14 cellular contexts compared by ENCODE assay signal in the genomic region with DNA sequence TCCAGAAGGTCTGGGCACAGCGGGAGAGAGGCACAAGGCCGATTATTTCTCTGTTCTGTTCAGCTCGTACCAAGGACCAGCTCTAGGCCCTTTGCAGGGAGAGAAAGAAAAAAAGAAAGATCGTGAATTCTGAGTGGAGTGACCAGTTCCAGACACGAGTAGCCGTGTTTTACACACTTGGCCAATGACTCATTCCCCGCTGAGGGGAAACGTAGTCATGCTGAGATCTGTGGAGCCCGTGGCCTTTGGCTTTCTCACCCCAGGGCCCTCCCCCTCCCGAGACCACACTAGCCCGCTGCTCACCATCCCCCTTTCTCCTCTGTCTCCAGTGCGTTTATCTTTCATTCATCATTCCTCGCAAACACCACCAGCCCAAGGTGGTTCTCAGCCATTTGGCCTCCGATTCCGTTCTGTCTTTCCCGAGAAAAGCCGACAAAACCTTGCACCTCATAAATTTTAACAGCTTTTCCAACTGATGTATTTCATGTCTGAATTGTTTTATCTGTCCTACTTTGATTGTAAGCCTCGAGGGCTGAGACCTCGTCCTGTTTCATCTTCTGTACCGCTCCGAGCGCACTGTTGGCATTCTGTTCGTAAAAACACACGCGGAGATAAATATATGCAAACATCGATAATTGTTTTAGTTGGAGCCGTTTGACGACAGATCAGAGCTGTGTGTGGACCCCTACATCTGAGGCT.
A peak's percentile ranks its signal among the peaks of the same experiment; 100 is the strongest.
DNase-seq lines count a peak whose midpoint lies in the region; ATAC-seq and TF ChIP-seq lines count a peak whose summit lies in the region.
"Had no signal": no experiment of that assay in that cellular context is flagged by ENCODE, and none has a peak within 500 bp of the region (broad histone marks: within the 10 kb centered on the region; RNA-seq: fewer than 3 reads in every experiment).

No MANE protein-coding gene starts in this region.

- peak overlapping the region; percentile 10 to 28 for H3K4me3 ChIP-seq in foreskin fibroblast (ENCODE audit: low read depth in 1 of 2, low read length in 2 of 2)
- H3K4me3 ChIP-seq: ascending aorta had no signal

- CTCF ChIA-PET in activated CD4-positive, alpha-beta T cell treated with anti-CD3 and anti-CD28 coated beads, Interleukin-2, amount 10 ng/mL, durations not matched to agents 7 days and 5 days (lab: Charles Lee) = no interaction called here

- H3K27ac Mint-ChIP-seq in activated CD4-positive, alpha-beta T cell treated with anti-CD3 and anti-CD28 coated beads, Interleukin-2, amount 10 ng/mL, durations not matched to agents 7 days and 5 days = no peak overlapping the region
- H3K27ac Mint-ChIP-seq: immature natural killer cell had no signal

- no peak for TF ChIP-seq POLR2A in GM18505 (IDR thresholded peaks at IDR 0.05; ENCODE audit: borderline replicate concordance, extremely low read depth, insufficient read depth, insufficient read length)

- H3K9me3 Mint-ChIP-seq in activated CD4-positive, alpha-beta T cell treated with anti-CD3 and anti-CD28 coated beads, Interleukin-2, amount 10 ng/mL, durations not matched to agents 7 days and 5 days = peaks cover 11% of the 10 kb centered on the region

- no peak overlapping the region for H3K4me3 Mint-ChIP-seq in activated CD4-positive, alpha-beta T cell treated with anti-CD3 and anti-CD28 coated beads, Interleukin-2, amount 10 ng/mL, durations not matched to agents 7 days and 5 days
- H3K4me3 Mint-ChIP-seq: immature natural killer cell had no signal

- no peaks in the 10 kb centered on the region for H3K27me3 Mint-ChIP-seq in activated CD4-positive, alpha-beta T cell treated with anti-CD3 and anti-CD28 coated beads, Interleukin-2, amount 10 ng/mL, durations not matched to agents 7 days and 5 days

- DNase-seq in Daoy (ENCODE audit: low read depth) (peak; percentile 34), RPMI7951 (ENCODE audit: low read depth) (peak; percentile 65), foreskin fibroblast (peak; percentile 74 to 76), renal cortical epithelial cell (ENCODE audit: low read depth) (peak; percentile 64), LoVo (ENCODE audit: low spot score) (no peak)
- DNase-seq in activated CD4-positive, alpha-beta T cell treated with anti-CD3 and anti-CD28 coated beads, Interleukin-2, amount 10 ng/mL, durations not matched to agents 7 days and 5 days = no peak
- DNase-seq: activated CD4-positive, CD25-positive, alpha-beta regulatory T cell; immature natural killer cell; Karpas-422; NCI-H2107; SIG-M5 had no signal

- POLR2A ChIA-PET in activated CD4-positive, alpha-beta T cell treated with anti-CD3 and anti-CD28 coated beads, Interleukin-2, amount 10 ng/mL, durations not matched to agents 7 days and 5 days (lab: Charles Lee) = no interaction called here

- TF ChIP-seq CTCF in foreskin fibroblast (IDR thresholded peaks at IDR 0.05; ENCODE audit: low read depth, low read length) = no peak

- H3K4me1 Mint-ChIP-seq in activated CD4-positive, alpha-beta T cell treated with anti-CD3 and anti-CD28 coated beads, Interleukin-2, amount 10 ng/mL, durations not matched to agents 7 days and 5 days = no peaks in the 10 kb centered on the region
- H3K4me1 Mint-ChIP-seq: immature natural killer cell had no signal

- no peak for ATAC-seq in GM18505 (IDR thresholded peaks at IDR 0.05; ENCODE audit: unreplicated experiment)
- no peak for ATAC-seq in GM19397 (IDR thresholded peaks at IDR 0.05; ENCODE audit: unreplicated experiment)

- H3K36me3 Mint-ChIP-seq in activated CD4-positive, alpha-beta T cell treated with anti-CD3 and anti-CD28 coated beads, Interleukin-2, amount 10 ng/mL, durations not matched to agents 7 days and 5 days (ENCODE audit: low read depth) = no peaks in the 10 kb centered on the region
- H3K36me3 Mint-ChIP-seq: immature natural killer cell had no signal

Comparison
In these comparisons a context has a peak if more than half of its experiments do, and no peak if none do; other contexts are left out.
1. DNase-seq: peak in Daoy (single experiment), RPMI7951 (single experiment), foreskin fibroblast (2 of 2) and renal cortical epithelial cell (single experiment); none in activated CD4-positive, alpha-beta T cell treated with anti-CD3 and anti-CD28 coated beads, Interleukin-2, amount 10 ng/mL, durations not matched to agents 7 days and 5 days (single experiment) and LoVo (single experiment).